Comparison of ENCODE assay signal across 15 cellular contexts in genomic region chr12:93592641-93593396, GRCh38. TPM values are rescaled to one million over a fixed set of nuclear protein-coding genes. Genes with fewer than 3 reads are reported as not detected.
DNase-seq lines count a peak whose midpoint lies in the region; ATAC-seq and TF ChIP-seq lines count a peak whose summit lies in the region.
"Had no signal": no experiment of that assay in that cellular context is flagged by ENCODE, and none has a peak within 500 bp of the region (broad histone marks: within the 10 kb centered on the region; RNA-seq: fewer than 3 reads in every experiment).

No MANE protein-coding gene starts in this region.

- no peak overlapping the region for H3K27ac ChIP-seq in CD4-positive, alpha-beta memory T cell (ENCODE audit: low read depth, low read length)
- H3K27ac ChIP-seq in coronary artery (peak overlapping the region; percentile 20 to 59), parathyroid adenoma (peak overlapping the region; percentile 97), RWPE1 (no peak overlapping the region)

- peak overlapping the region in 5 of 8 donors; percentile 8 to 40 (median 18) for H3K4me3 Mint-ChIP-seq in CD4-positive, alpha-beta memory T cell

- H3K4me1 ChIP-seq in CD4-positive, alpha-beta memory T cell (ENCODE audit: insufficient read depth, low read length) = peaks cover 12% of the 10 kb centered on the region
- H3K4me1 ChIP-seq in parathyroid adenoma = peaks cover 25% of the 10 kb centered on the region
- H3K4me1 ChIP-seq: BE2C had no signal

- peak overlapping the region; percentile 92 for H3K4me2 ChIP-seq in parathyroid adenoma (ENCODE audit: low read length)

- H3K4me1 Mint-ChIP-seq in CD4-positive, alpha-beta memory T cell = peaks cover 10 to 22% (median 17%) of the 10 kb centered on the region in 4 donors

- intact Hi-C loops in CD4-positive, alpha-beta memory T cell (cut with micrococcal nuclease) = no loop called here

- H3K27me3 ChIP-seq in CD4-positive, alpha-beta memory T cell (ENCODE audit: insufficient read depth, low read length) = peaks cover 9% of the 10 kb centered on the region
- H3K27me3 ChIP-seq in parathyroid adenoma (ENCODE audit: control insufficient read depth, insufficient read depth, low read length) = no peaks in the 10 kb centered on the region

- H3K9me3 ChIP-seq in CD4-positive, alpha-beta memory T cell (ENCODE audit: control insufficient read depth in 1 of 2, low read length in 2 of 2) = no peaks in the 10 kb centered on the region
- no peaks in the 10 kb centered on the region for H3K9me3 ChIP-seq in parathyroid adenoma (ENCODE audit: control insufficient read depth, low read length)
- H3K9me3 ChIP-seq: BE2C had no signal

- H3K36me3 Mint-ChIP-seq in CD4-positive, alpha-beta memory T cell = no peaks in the 10 kb centered on the region
- H3K36me3 Mint-ChIP-seq: T-cell had no signal

- H2AFZ ChIP-seq in parathyroid adenoma = peak overlapping the region; percentile 52

- no peak for TF ChIP-seq CTCF in coronary artery (IDR thresholded peaks at IDR 0.05)
- no peak for TF ChIP-seq CTCF in parathyroid adenoma (IDR thresholded peaks at IDR 0.05)
- no peak for TF ChIP-seq CTCF in RWPE1 (conservative IDR thresholded peaks at IDR 0.05; ENCODE audit: low read depth)

- no peaks in the 10 kb centered on the region for H3K36me3 ChIP-seq in CD4-positive, alpha-beta memory T cell (ENCODE audit: insufficient read depth, low read length)
- H3K36me3 ChIP-seq in parathyroid adenoma (ENCODE audit: control insufficient read depth, insufficient read depth, low read length) = no peaks in the 10 kb centered on the region
- H3K36me3 ChIP-seq: BE2C had no signal

- H3K27ac Mint-ChIP-seq in CD4-positive, alpha-beta memory T cell = peak overlapping the region in 1 of 7 donors; percentile 3
- H3K27ac Mint-ChIP-seq: T-cell had no signal

- peaks cover 14% of the 10 kb centered on the region for H3K79me2 ChIP-seq in parathyroid adenoma

- POLR2A ChIA-PET in CD4-positive, alpha-beta memory T cell (lab: Charles Lee; ENCODE audit: partially characterized antibody) = interaction anchor here (1.0 kb wide), 1 partner anchor 509 kb away, joined by 3 read pairs; no protein-coding TSS in a partner anchor
- POLR2A ChIA-PET in RWPE1 (lab: Yijun Ruan, JAX; ENCODE audit: low non-redundant PET) = interaction anchor here (0.6 kb wide), 1 partner anchor 332 kb away, joined by 3 read pairs; no protein-coding TSS in a partner anchor

- peaks cover 19 to 20% of the 10 kb centered on the region in 2 donors for H3K27me3 Mint-ChIP-seq in CD4-positive, alpha-beta memory T cell

- DNase-seq in CD4-positive, alpha-beta memory T cell = no peak
- DNase-seq in M059J (ENCODE audit: low read depth) = peak; percentile 77
- no peak for DNase-seq in coronary artery (ENCODE audit: low spot score)
- DNase-seq in NCI-H1092 (lab: John Stamatoyannopoulos, UW) = no peak
- no peak for DNase-seq in RWPE1 (ENCODE audit: low spot score)
- DNase-seq: BE2C; H7; hippocampal formation; NCI-H1694; stimulated activated CD4-positive, alpha-beta T cell treated with anti-CD3 and anti-CD28 coated beads, Interleukin-4, amount 100 ng/mL, for 1 hour; stimulated activated naive CD4-positive, alpha-beta T cell; T-cell had no signal

- no peak for ATAC-seq in GM21825 (IDR thresholded peaks at IDR 0.05; ENCODE audit: unreplicated experiment)
- no peak for ATAC-seq in HG02884 (IDR thresholded peaks at IDR 0.05; ENCODE audit: unreplicated experiment)
- ATAC-seq: T-cell had no signal

- H3K9ac ChIP-seq in parathyroid adenoma = no peak overlapping the region

- CTCF ChIA-PET in CD4-positive, alpha-beta memory T cell (lab: Charles Lee; ENCODE audit: partially characterized antibody) = interaction anchor here (0.8 to 1.6 kb wide), 4 partner anchors 12 to 509 kb away, joined by 3 to 4 read pairs (median 4); no protein-coding TSS in a partner anchor
- CTCF ChIA-PET in RWPE1 (lab: Yijun Ruan, JAX) = interaction anchor here (0.7 kb wide), 1 partner anchor 12 kb away, joined by 3 read pairs; no protein-coding TSS in a partner anchor

- H3K4me3 ChIP-seq in CD4-positive, alpha-beta memory T cell (ENCODE audit: low read length in 2 of 2) = no peak overlapping the region
- H3K4me3 ChIP-seq in coronary artery (no peak overlapping the region), parathyroid adenoma (ENCODE audit: low read depth, low read length) (peak overlapping the region; percentile 1)

- H3K9me3 Mint-ChIP-seq in CD4-positive, alpha-beta memory T cell = no peaks in the 10 kb centered on the region
- H3K9me3 Mint-ChIP-seq: T-cell had no signal

RNA-seq across cellular contexts. Expression of gene SOCS2, which starts 20.3 kb away (rescaled TPM):
- total RNA-seq in CD4-positive, alpha-beta memory T cell = 1 to 10 TPM; 1.7 to 2.6 TPM
- 10 to 100 TPM; 37.3 to 69.0 TPM for polyA plus RNA-seq in CD4-positive, alpha-beta memory T cell
- total RNA-seq in M059J (2014; rRNA removed; shearing (Covaris generic)) = 79.8 and 110 TPM in 2 replicates

Comparison
In these comparisons a context has a peak if more than half of its experiments do, and no peak if none do; other contexts are left out.
1. H3K27ac ChIP-seq: peak in coronary artery (2 of 2) and parathyroid adenoma (single experiment); none in CD4-positive, alpha-beta memory T cell (single experiment) and RWPE1 (single experiment).
2. RNA of gene SOCS2, which starts 20.3 kb away (total RNA-seq): 79.8 to 110 TPM in M059J; 1.7 to 2.6 TPM in CD4-positive, alpha-beta memory T cell; every median in the first group is over 10 times any median in the second.